Comparison of ENCODE assay signal across 30 cellular contexts in genomic region chr9:132634327-132634726, GRCh38. TPM values are rescaled to one million over a fixed set of nuclear protein-coding genes. Genes with fewer than 3 reads are reported as not detected.
DNase-seq lines count a peak whose midpoint lies in the region; ATAC-seq, FAIRE-seq and TF ChIP-seq lines count a peak whose summit lies in the region.
"Had no signal": no experiment of that assay in that cellular context is flagged by ENCODE, and none has a peak within 500 bp of the region (broad histone marks: within the 10 kb centered on the region; RNA-seq: fewer than 3 reads in every experiment).

No MANE protein-coding gene starts in this region.

- POLR2A ChIA-PET in MCF 10A (lab: Yijun Ruan, JAX), result no interaction called here
- POLR2A ChIA-PET in K562 (lab: Yijun Ruan, JAX), result no interaction called here

- H2AFZ ChIP-seq in K562 (ENCODE audit: low read depth, low read length), result no peak overlapping the region

- TF ChIP-seq CTCF in MCF 10A (IDR thresholded peaks at IDR 0.05; ENCODE audit: unreplicated experiment) (no peak), breast epithelium (IDR thresholded peaks at IDR 0.05) (no peak), K562 (IDR thresholded peaks at IDR 0.05 in 2 of 3, conservative IDR thresholded peaks at IDR 0.05 in 1 of 3; ENCODE audit: insufficient read depth in 2 of 3, low read depth in 1 of 3, low read length in 3 of 3) (no peak), gastroesophageal sphincter (IDR thresholded peaks at IDR 0.05) (no peak)

- BruUV-seq in MCF 10A (replicated peaks; lab: Mats Ljungman, UMichigan), result no TSS peak
- no TSS peak for BruUV-seq in K562 (replicated peaks; lab: Mats Ljungman, UMichigan)

- H4K20me1 ChIP-seq in K562 (replicated peaks; ENCODE audit: control insufficient read depth, insufficient read depth, low read length), result 0 out of 2 replicates have a peak, but pooled peaks cover 4% of the 10 kb centered on the region

- ATAC-seq in K562 (no peak), gastroesophageal sphincter (no peak)
- ATAC-seq: GM12878 had no signal

- no peak overlapping the region for H3K27ac ChIP-seq in breast epithelium
- H3K27ac ChIP-seq in K562 (ENCODE audit: extremely low read depth, low read depth, low read length), result no peak overlapping the region
- H3K27ac ChIP-seq in gastroesophageal sphincter, result no peak overlapping the region
- H3K27ac ChIP-seq: 22Rv1, BLaER1 had no signal

- FAIRE-seq in K562 (lab: Jason Lieb, UNC), result no peak
- FAIRE-seq: GM12878, GM12892, GM18507 had no signal

- H3K4me3 ChIP-seq in breast epithelium, result no peak overlapping the region
- no peak overlapping the region for H3K4me3 ChIP-seq in K562
- H3K4me3 ChIP-seq in gastroesophageal sphincter, result no peak overlapping the region
- H3K4me3 ChIP-seq: BLaER1, GM12878 had no signal

- H3K9me3 Mint-ChIP-seq in MCF 10A (ENCODE audit: unreplicated experiment), result no peaks in the 10 kb centered on the region
- H3K9me3 Mint-ChIP-seq: CD14-positive monocyte; CD4-positive, alpha-beta memory T cell; CD4-positive, CD25-positive, alpha-beta regulatory T cell; CD8-positive, alpha-beta memory T cell had no signal

- intact Hi-C loops in MCF 10A (cut with micrococcal nuclease), result no loop called here
- intact Hi-C loops in breast epithelium (cut with DNase I; ENCODE audit: low total_unique reads), result loop anchor here (10.0 kb wide), 1 partner anchor 220 kb away; the partner anchor contains the start of gene CFAP77
- intact Hi-C loops in K562 (cut with micrococcal nuclease), result no loop called here
- intact Hi-C loops in cardiac septum (cut with DNase I), result no loop called here

- no peaks in the 10 kb centered on the region for H3K27me3 ChIP-seq in breast epithelium
- H3K27me3 ChIP-seq in K562 (ENCODE audit: control insufficient read depth in 2 of 2, insufficient read depth in 2 of 2, low read length in 2 of 2), result no peaks in the 10 kb centered on the region
- H3K27me3 ChIP-seq in gastroesophageal sphincter, result no peaks in the 10 kb centered on the region
- H3K27me3 ChIP-seq: BE2C, BLaER1 had no signal

- CTCF ChIA-PET in MCF 10A (lab: Yijun Ruan, JAX) (no interaction called here), K562 (lab: Yijun Ruan, JAX; ENCODE audit: low intra/inter-chr PET ratio) (no interaction called here)

- no peak for DNase-seq in MCF 10A (ENCODE audit: unreplicated experiment)
- no peak for DNase-seq in breast epithelium (ENCODE audit: low spot score in 2 of 2)
- DNase-seq in K562 (ENCODE audit: extremely low read depth in 1 of 4, low spot score in 3 of 4), result no peak
- DNase-seq in cardiac septum (ENCODE audit: low spot score), result no peak
- DNase-seq: ACHN; BE2C; C1 segment of cervical spinal cord; CD4-positive, alpha-beta memory T cell; CD4-positive, CD25-positive, alpha-beta regulatory T cell; CD8-positive, alpha-beta memory T cell; COR-L47; DMS 273 treated with DMSO at 0.1 percent for 48 hours; DMS153; DMS53; DMS79; DND-41; EL; GDM1 had no signal

- TF ChIP-seq POLR2A in breast epithelium (IDR thresholded peaks at IDR 0.05) (no peak), K562 (conservative IDR thresholded peaks at IDR 0.05) (no peak), gastroesophageal sphincter (IDR thresholded peaks at IDR 0.05) (no peak)

- H3K4me1 ChIP-seq in breast epithelium (no peaks in the 10 kb centered on the region), K562 (replicated peaks in 1 of 2; ENCODE audit: control insufficient read depth in 2 of 2, insufficient read depth in 2 of 2, low read length in 2 of 2) (no peaks in the 10 kb centered on the region), gastroesophageal sphincter (no peaks in the 10 kb centered on the region)
- H3K4me1 ChIP-seq: BE2C, BLaER1 had no signal

- H3K9me1 ChIP-seq in K562 (ENCODE audit: control insufficient read depth, insufficient read depth, low read length), result no peaks in the 10 kb centered on the region

- no peak overlapping the region for H3K4me2 ChIP-seq in K562 (ENCODE audit: insufficient read depth, low read length)
- H3K4me2 ChIP-seq: BLaER1 had no signal

- TF ChIP-seq EP300 in K562 (IDR thresholded peaks at IDR 0.05; ENCODE audit: low read length) (no peak), gastroesophageal sphincter (IDR thresholded peaks at IDR 0.05) (no peak)

- H3K9me3 ChIP-seq in breast epithelium (no peaks in the 10 kb centered on the region), K562 (replicated peaks; ENCODE audit: control insufficient read depth, insufficient read depth, low read depth, low read length) (no peaks in the 10 kb centered on the region), gastroesophageal sphincter (no peaks in the 10 kb centered on the region)
- H3K9me3 ChIP-seq: BE2C, BLaER1 had no signal

- peaks cover 9% of the 10 kb centered on the region for H3K36me3 ChIP-seq in breast epithelium
- H3K36me3 ChIP-seq in K562 (ENCODE audit: control insufficient read depth, insufficient read depth, low read length), result peaks cover 79% of the 10 kb centered on the region; the same call in 2 of the 3 replicates
- H3K36me3 ChIP-seq in gastroesophageal sphincter, result peaks cover 0 to 77% of the 10 kb centered on the region in 2 donors

- no peaks in the 10 kb centered on the region for H3K79me2 ChIP-seq in K562 (ENCODE audit: control insufficient read depth, insufficient read depth, low read length)

- H3K4me3 Mint-ChIP-seq in MCF 10A (ENCODE audit: unreplicated experiment), result no peak overlapping the region
- H3K4me3 Mint-ChIP-seq: CD14-positive monocyte; CD4-positive, alpha-beta memory T cell; CD4-positive, CD25-positive, alpha-beta regulatory T cell; CD8-positive, alpha-beta memory T cell had no signal

- H3K9ac ChIP-seq in K562 (ENCODE audit: insufficient read depth in 1 of 2, low read depth in 2 of 2, low read length in 2 of 2), result no peak overlapping the region
- H3K9ac ChIP-seq: BLaER1 had no signal

- H3K36me3 Mint-ChIP-seq in MCF 10A (ENCODE audit: insufficient read depth, unreplicated experiment), result peaks cover 50% of the 10 kb centered on the region

- 93% methylated on average over 3 of the region's 3 CpGs for WGBS in K562 (ENCODE audit: insufficient coverage, low coverage, missing lambda C conversion rate)
- WGBS in gastroesophageal sphincter (ENCODE audit: low coverage in 1 of 2), 2 donors, result 94 to 100% methylated on average over 3 of the region's 3 CpGs

- H3K27ac Mint-ChIP-seq in MCF 10A (ENCODE audit: low read depth, unreplicated experiment), result peak overlapping the region; percentile 40

- no peaks in the 10 kb centered on the region for H3K27me3 Mint-ChIP-seq in MCF 10A (ENCODE audit: insufficient read depth, unreplicated experiment)
- H3K27me3 Mint-ChIP-seq: CD4-positive, alpha-beta memory T cell; CD4-positive, CD25-positive, alpha-beta regulatory T cell; CD8-positive, alpha-beta memory T cell had no signal

- in situ Hi-C loops in K562 (cut with MboI), result no loop called here

- H3K4me1 Mint-ChIP-seq in MCF 10A (ENCODE audit: insufficient read depth, unreplicated experiment), result peaks cover 26% of the 10 kb centered on the region
- H3K4me1 Mint-ChIP-seq: CD14-positive monocyte; CD8-positive, alpha-beta memory T cell had no signal

- TF ChIP-seq RAD21 in K562 (CRISPR knock-in tag; conservative IDR thresholded peaks at IDR 0.05 in 1 of 2, IDR thresholded peaks at IDR 0.05 in 1 of 2), result no peak

RNA-seq across cellular contexts. Expression of gene DDX31, which starts 35.5 kb away (rescaled TPM):
- total RNA-seq in MCF 10A (2022), result 28.5 and 28.8 TPM in 2 replicates
- 10 to 100 TPM; 10.2 to 23.6 (median 19.0) TPM for total RNA-seq in breast epithelium
- total RNA-seq in K562 (2011; cell fraction: chromatin; rRNA removed; ENCODE audit: low replicate concordance), result 53.2 and 54.3 TPM in 2 replicates
- total RNA-seq in K562 (2011; cell fraction: nucleolus; rRNA removed), result 31.5 TPM in 2 replicates
- 30.5 and 32.8 TPM in 2 replicates for total RNA-seq in K562 (2011; cell fraction: nucleoplasm; rRNA removed)
- 14.5 and 19.0 TPM in 2 replicates for total RNA-seq in K562 (2014; rRNA removed)
- 18.4 and 19.1 TPM in 2 replicates for total RNA-seq in K562 (2014; rRNA removed; fragmentation: Illumina TruSeq; extraction: Trizol)
- total RNA-seq in K562 (2015; rRNA removed; fragmentation: Illumina TruSeq; extraction: Trizol), result 23.1 and 23.9 TPM in 2 replicates
- total RNA-seq in K562 (2021), result 23.9 and 26.4 TPM in 2 replicates
- polyA plus RNA-seq in K562 (2011; rRNA removed), result 19.8 and 24.6 TPM in 2 replicates
- polyA plus RNA-seq in K562 (2011; cell fraction: cytosol; rRNA removed), result 12.4 and 12.7 TPM in 2 replicates
- 33.4 and 35.9 TPM in 2 replicates for polyA plus RNA-seq in K562 (2011; cell fraction: nucleus; rRNA removed)
- polyA plus RNA-seq in K562 (2012), result 10.2 and 16.2 TPM in 2 replicates
- polyA plus RNA-seq in K562 (2014; fragmentation: Illumina TruSeq; extraction: Trizol), result 19.5 and 22.6 TPM in 2 replicates
- polyA plus RNA-seq in K562 (2014; fragmentation: Nextera tagmentation; extraction: Ambion mirVana), result 10 to 100 TPM; 11.9 to 18.7 TPM
- polyA plus RNA-seq in K562 (2014; rRNA removed), result 19.9 and 22.2 TPM in 2 replicates
- 27.0 and 29.9 TPM in 2 replicates for polyA minus RNA-seq in K562 (2011; rRNA and poly(A)+ RNA removed)
- 10.7 and 13.6 TPM in 2 replicates for polyA minus RNA-seq in K562 (2011; cell fraction: cytosol; rRNA and poly(A)+ RNA removed)
- 20.9 and 33.8 TPM in 2 replicates for polyA minus RNA-seq in K562 (2011; cell fraction: nucleus; rRNA and poly(A)+ RNA removed)
- 5.7 TPM for total RNA-seq in cardiac septum
- total RNA-seq in gastroesophageal sphincter, result 10 to 100 TPM in 1 of 4 donors, 1 to 10 TPM in 3; 8.3 to 10.3 (median 9.3) TPM

RNA-seq across cellular contexts. Expression of gene GTF3C4, which starts 35.9 kb away (rescaled TPM):
- total RNA-seq in MCF 10A (2022) (18.3 and 19.7 TPM in 2 replicates), breast epithelium (10 to 100 TPM in 2 of 3 donors, 1 to 10 TPM in 1; 9.3 to 19.6 (median 13.4) TPM), K562 (2014; rRNA removed) (12.2 and 14.7 TPM in 2 replicates), K562 (2014; rRNA removed; fragmentation: Illumina TruSeq; extraction: Trizol) (15.0 and 15.6 TPM in 2 replicates), K562 (2015; rRNA removed; fragmentation: Illumina TruSeq; extraction: Trizol) (14.5 and 15.8 TPM in 2 replicates), K562 (2021) (20.0 and 20.3 TPM in 2 replicates), cardiac septum (8.5 TPM), gastroesophageal sphincter (10 to 100 TPM; 11.4 to 15.4 (median 12.7) TPM)
- total RNA-seq in K562 (2011; cell fraction: chromatin; rRNA removed; ENCODE audit: low replicate concordance), result 9.6 and 14.4 TPM in 2 replicates
- 6.2 and 7.0 TPM in 2 replicates for total RNA-seq in K562 (2011; cell fraction: nucleolus; rRNA removed)
- 9.5 and 16.4 TPM in 2 replicates for total RNA-seq in K562 (2011; cell fraction: nucleoplasm; rRNA removed)
- polyA plus RNA-seq in K562 (2011; rRNA removed) (5.8 and 8.2 TPM in 2 replicates), K562 (2014; fragmentation: Illumina TruSeq; extraction: Trizol) (16.0 and 17.2 TPM in 2 replicates), K562 (2014; fragmentation: Nextera tagmentation; extraction: Ambion mirVana) (1 to 10 TPM; 3.9 to 5.8 TPM), K562 (2014; rRNA removed) (8.7 and 8.8 TPM in 2 replicates)
- polyA plus RNA-seq in K562 (2011; cell fraction: cytosol; rRNA removed), result 5.0 and 5.4 TPM in 2 replicates
- polyA plus RNA-seq in K562 (2011; cell fraction: nucleus; rRNA removed), result 2.9 and 5.4 TPM in 2 replicates
- polyA plus RNA-seq in K562 (2012), result 7.8 and 11.5 TPM in 2 replicates
- polyA minus RNA-seq in K562 (2011; rRNA and poly(A)+ RNA removed), result 12.4 and 14.0 TPM in 2 replicates
- 10.8 and 11.4 TPM in 2 replicates for polyA minus RNA-seq in K562 (2011; cell fraction: cytosol; rRNA and poly(A)+ RNA removed)
- polyA minus RNA-seq in K562 (2011; cell fraction: nucleus; rRNA and poly(A)+ RNA removed), result 6.1 and 6.8 TPM in 2 replicates

RNA-seq across cellular contexts. Expression of gene BARHL1, which starts 51.9 kb away (rescaled TPM):
- total RNA-seq in MCF 10A (2022) (not detected in 2 replicates), breast epithelium (not detected), K562 (2014; rRNA removed) (not detected in 2 replicates), K562 (2014; rRNA removed; fragmentation: Illumina TruSeq; extraction: Trizol) (not detected in 2 replicates), K562 (2015; rRNA removed; fragmentation: Illumina TruSeq; extraction: Trizol) (not detected in 2 replicates), K562 (2021) (not detected in 2 replicates), cardiac septum (not detected), gastroesophageal sphincter (not detected)
- not detected in 2 replicates for total RNA-seq in K562 (2011; cell fraction: chromatin; rRNA removed; ENCODE audit: low replicate concordance)
- not detected in 2 replicates for total RNA-seq in K562 (2011; cell fraction: nucleolus; rRNA removed)
- total RNA-seq in K562 (2011; cell fraction: nucleoplasm; rRNA removed), result not detected in 2 replicates
- polyA plus RNA-seq in K562 (2011; rRNA removed) (not detected in 2 replicates), K562 (2014; fragmentation: Illumina TruSeq; extraction: Trizol) (not detected in 2 replicates), K562 (2014; fragmentation: Nextera tagmentation; extraction: Ambion mirVana) (not detected), K562 (2014; rRNA removed) (not detected in 2 replicates)
- polyA plus RNA-seq in K562 (2011; cell fraction: cytosol; rRNA removed), result not detected in 2 replicates
- not detected in 2 replicates for polyA plus RNA-seq in K562 (2011; cell fraction: nucleus; rRNA removed)
- polyA plus RNA-seq in K562 (2012), result 0.07 TPM in 1 of 2 replicates, not detected in the other
- not detected in 2 replicates for polyA minus RNA-seq in K562 (2011; rRNA and poly(A)+ RNA removed)
- polyA minus RNA-seq in K562 (2011; cell fraction: cytosol; rRNA and poly(A)+ RNA removed), result not detected in 2 replicates
- not detected in 2 replicates for polyA minus RNA-seq in K562 (2011; cell fraction: nucleus; rRNA and poly(A)+ RNA removed)
- total RNA-seq: A172; A673; CD4-positive, alpha-beta memory T cell; CD4-positive, CD25-positive, alpha-beta regulatory T cell; CD8-positive, alpha-beta memory T cell; Daoy; G401; GM12878 had no signal
- polyA plus RNA-seq: AG04450; CD14-positive monocyte; CD4-positive, alpha-beta memory T cell; CD4-positive, CD25-positive, alpha-beta regulatory T cell; CD8-positive, alpha-beta memory T cell; GM12878 had no signal
